24 cellular contexts compared by ENCODE assay signal in the genomic region with DNA sequence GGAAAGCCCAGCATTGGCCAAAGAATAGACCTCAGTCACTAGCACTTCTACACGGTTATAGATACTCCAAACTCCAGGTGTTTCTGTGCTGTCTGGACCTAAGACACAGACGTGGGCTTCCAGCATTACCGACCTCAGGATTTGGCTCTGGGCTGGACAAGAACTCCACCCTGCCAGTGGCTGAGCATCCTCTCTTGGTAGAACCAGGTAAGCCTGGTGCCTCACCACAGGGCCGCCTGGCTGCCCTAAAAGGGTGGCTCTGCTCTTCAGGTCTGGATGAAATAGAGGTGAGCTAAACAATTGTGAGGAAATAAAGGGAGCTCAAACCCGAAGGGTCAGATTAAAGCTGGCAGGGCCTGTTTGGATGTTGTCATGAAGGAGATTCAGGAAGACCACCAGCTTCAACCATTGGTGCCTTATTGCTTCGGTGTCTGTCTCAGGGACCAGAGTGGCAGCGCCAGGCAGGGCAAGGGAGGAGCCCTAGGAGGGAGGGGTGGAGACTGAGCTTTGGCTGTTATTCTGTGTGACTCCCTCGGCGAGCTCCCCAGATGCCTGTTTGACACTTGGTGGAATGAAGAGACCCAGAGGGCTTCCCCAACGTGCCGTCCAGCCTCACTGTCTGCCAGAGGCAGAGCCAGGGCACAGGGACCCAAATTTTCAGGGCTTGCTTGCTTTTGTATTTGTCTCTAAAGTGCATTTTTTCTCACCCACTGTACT. TPM values are rescaled to one million over a fixed set of nuclear protein-coding genes. Genes with fewer than 3 reads are reported as not detected.
"Had no signal": no experiment of that assay in that cellular context is flagged by ENCODE, and none has a peak within 500 bp of the region (broad histone marks: within the 10 kb centered on the region; RNA-seq: fewer than 3 reads in every experiment).

No MANE protein-coding gene starts in this region.

- H3K4me3 Mint-ChIP-seq: activated T-cell treated with anti-CD3 and anti-CD28 coated beads, Interleukin-2, amount 50 U/mL, for 24 hours; activated T-helper 17 cell treated with anti-CD3 and anti-CD28 coated beads, Interleukin-2, amount 50 U/mL, for 72 hours; central memory CD8-positive, alpha-beta T cell; memory B cell; nephron progenitor cell; WTC11 had no signal

- DNase-seq: activated CD4-positive, alpha-beta T cell treated with anti-CD3 and anti-CD28 coated beads, Interleukin-2, amount 50 U/mL, for 4 hours; activated CD8-positive, alpha-beta memory T cell treated with anti-CD3 and anti-CD28 coated beads for 24 hours; activated CD8-positive, alpha-beta memory T cell treated with anti-CD3 and anti-CD28 coated beads, Interleukin-2, amount 50 U/mL, for 4 hours; activated T-cell treated with anti-CD3 and anti-CD28 coated beads, Interleukin-2, amount 50 U/mL, for 24 hours; brain microvascular endothelial cell; effector CD4-positive, alpha-beta T cell; erythroblast; foreskin fibroblast; kidney glomerular epithelial cell; mucosa of descending colon; nephron progenitor cell; stimulated activated CD4-positive, alpha-beta T cell treated with anti-CD3 and anti-CD28 coated beads, Interleukin-4, amount 100 ng/mL, for 1 hour; stimulated activated naive CD4-positive, alpha-beta T cell treated with Interleukin-2 at 50 U/mL for 16 hours; T1000; tibial artery had no signal

- H3K9me3 ChIP-seq: ascending aorta, mucosa of descending colon, tibial artery had no signal

- ATAC-seq: activated naive CD4-positive, alpha-beta T cell treated with anti-CD3 and anti-CD28 coated beads, Interleukin-2, amount 50 U/mL, for 72 hours; activated T-helper 17 cell treated with anti-CD3 and anti-CD28 coated beads, Interleukin-2, amount 50 U/mL, for 72 hours; mucosa of descending colon had no signal

- H3K9me3 Mint-ChIP-seq: activated naive CD4-positive, alpha-beta T cell treated with anti-CD3 and anti-CD28 coated beads, Interleukin-2, amount 50 U/mL, for 72 hours; activated T-cell treated with anti-CD3 and anti-CD28 coated beads, Interleukin-2, amount 50 U/mL, for 24 hours; activated T-helper 17 cell treated with anti-CD3 and anti-CD28 coated beads, Interleukin-2, amount 50 U/mL, for 72 hours; central memory CD8-positive, alpha-beta T cell; memory B cell; nephron progenitor cell had no signal

- H3K36me3 Mint-ChIP-seq: activated naive CD4-positive, alpha-beta T cell treated with anti-CD3 and anti-CD28 coated beads, Interleukin-2, amount 50 U/mL, for 72 hours; memory B cell; WTC11 had no signal

- H3K27ac ChIP-seq: ascending aorta, brain microvascular endothelial cell, parathyroid adenoma, tibial artery had no signal

- H3K27ac Mint-ChIP-seq: activated naive CD4-positive, alpha-beta T cell treated with anti-CD3 and anti-CD28 coated beads, Interleukin-2, amount 50 U/mL, for 72 hours; activated T-cell treated with anti-CD3 and anti-CD28 coated beads, Interleukin-2, amount 50 U/mL, for 24 hours; activated T-helper 17 cell treated with anti-CD3 and anti-CD28 coated beads, Interleukin-2, amount 50 U/mL, for 72 hours; memory B cell; nephron progenitor cell; WTC11 had no signal

- H3K4me1 Mint-ChIP-seq: activated T-helper 17 cell treated with anti-CD3 and anti-CD28 coated beads, Interleukin-2, amount 50 U/mL, for 72 hours; central memory CD8-positive, alpha-beta T cell; memory B cell had no signal

- H3K27me3 ChIP-seq: ascending aorta, brain microvascular endothelial cell, tibial artery had no signal

RNA-seq across cellular contexts. Expression of gene SYNDIG1, which starts 8.6 kb away (rescaled TPM):
- total RNA-seq: activated naive CD4-positive, alpha-beta T cell treated with anti-CD3 and anti-CD28 coated beads, Interleukin-2, amount 50 U/mL, for 72 hours; activated T-helper 17 cell treated with anti-CD3 and anti-CD28 coated beads, Interleukin-2, amount 50 U/mL, for 72 hours; glomerular endothelial cell; T-helper 1 cell treated with Interleukin-12 subunit alpha and Interleukin-12 subunit beta and Interleukin-4 antibody, amounts not matched to agents 30 ng/mL and 1 ng/mL, for 36 hours had no signal
